Comparison of ENCODE assay signal across 17 cellular contexts in genomic region chr17:27224526-27225315, GRCh38.
A peak's percentile ranks its signal among the peaks of the same experiment; 100 is the strongest.
DNase-seq lines count a peak whose midpoint lies in the region.
"Had no signal": no experiment of that assay in that cellular context is flagged by ENCODE, and none has a peak within 500 bp of the region (broad histone marks: within the 10 kb centered on the region; RNA-seq: fewer than 3 reads in every experiment).

No MANE protein-coding gene starts in this region.

- peak; percentile 64 for DNase-seq in DMS53 (lab: John Stamatoyannopoulos, UW)
- DNase-seq in HCEC 1CT: peak; percentile 62
- DNase-seq in brain pericyte (ENCODE audit: low read depth, low spot score): peak; percentile 61
- DNase-seq in islet precursor cell: peak; percentile 47
- DNase-seq in NOMO-1 treated with dmso at 0.1 percent for 144 hours (lab: John Stamatoyannopoulos, UW; ENCODE audit: unreplicated experiment): no peak
- DNase-seq in NCI-H2227 (lab: John Stamatoyannopoulos, UW; ENCODE audit: unreplicated experiment): no peak
- DNase-seq in cerebellar cortex (ENCODE audit: low spot score): no peak
- no peak for DNase-seq in NCI-H748 (lab: John Stamatoyannopoulos, UW; ENCODE audit: unreplicated experiment)
- DNase-seq: activated CD4-positive, alpha-beta T cell treated with anti-CD3 and anti-CD28 coated beads for 48 hours; activated naive CD4-positive, alpha-beta T cell treated with anti-CD3 and anti-CD28 coated beads for 36 hours; activated T-cell treated with anti-CD3 and anti-CD28 coated beads, Interleukin-2, amount 50 U/mL, for 72 hours; amniotic stem cell; caudate nucleus; NCI-H1694; NCI-H524; stimulated activated naive CD8-positive, alpha-beta T cell treated with anti-CD3 and anti-CD28 coated beads, Interleukin-15, Interleukin-2, amounts not matched to agents 100 U/mL and 50 U/mL, for 24 hours; T-helper 17 cell had no signal

Comparison
In these comparisons a context has a peak if more than half of its experiments do, and no peak if none do; other contexts are left out.
1. DNase-seq: peak in DMS53 (single experiment), HCEC 1CT (single experiment), brain pericyte (single experiment) and islet precursor cell (single experiment); none in NOMO-1 treated with dmso at 0.1 percent for 144 hours (single experiment), NCI-H2227 (single experiment), cerebellar cortex (single experiment) and NCI-H748 (single experiment).